Comparison of ENCODE assay signal across 8 cellular contexts in genomic region chr4:140098481-140099132, GRCh38. TPM values are rescaled to one million over a fixed set of nuclear protein-coding genes. Genes with fewer than 3 reads are reported as not detected.
DNase-seq lines count a peak whose midpoint lies in the region; ATAC-seq lines count a peak whose summit lies in the region.

No MANE protein-coding gene starts in this region.

- H3K27me3 ChIP-seq in ACC112 (ENCODE audit: insufficient read depth, low read length) (no peaks in the 10 kb centered on the region), mucosa of rectum (ENCODE audit: control insufficient read depth in 2 of 2, insufficient read depth in 2 of 2, low read length in 2 of 2) (no peaks in the 10 kb centered on the region)

- H3K9ac ChIP-seq in mucosa of rectum (ENCODE audit: low read depth in 1 of 2, low read length in 2 of 2) = no peak overlapping the region

- DNase-seq in LHCN-M2 (ENCODE audit: low read depth) = peak; percentile 41
- peak; percentile 87 for DNase-seq in dermis blood vessel endothelial cell
- no peak for DNase-seq in NCI-H345 (lab: John Stamatoyannopoulos, UW)
- no peak for DNase-seq in stimulated activated CD4-positive, alpha-beta T cell treated with anti-CD3 and anti-CD28 coated beads, Interleukin-12 subunit alpha, Interleukin-12 subunit beta, amount 100 ng/mL, for 4 hours

- no peak for ATAC-seq in HG03457 (IDR thresholded peaks at IDR 0.05; ENCODE audit: unreplicated experiment)
- ATAC-seq in GM18870 (IDR thresholded peaks at IDR 0.05; ENCODE audit: unreplicated experiment) = no peak

- no peaks in the 10 kb centered on the region for H3K9me3 ChIP-seq in mucosa of rectum (ENCODE audit: control insufficient read depth in 2 of 2, low read length in 2 of 2)

- peak overlapping the region; percentile 54 for H2AFZ ChIP-seq in ACC112 (ENCODE audit: low read length, unreplicated experiment)

- peak overlapping the region; percentile 42 for H3K4me3 ChIP-seq in ACC112 (ENCODE audit: low read depth, low read length)
- peak overlapping the region; percentile 27 to 56 for H3K4me3 ChIP-seq in mucosa of rectum (ENCODE audit: low read length in 2 of 2)

- H3K4me1 ChIP-seq in ACC112 (ENCODE audit: control insufficient read depth, insufficient read depth, low read length, unreplicated experiment) (peaks cover 65% of the 10 kb centered on the region), mucosa of rectum (ENCODE audit: control insufficient read depth in 2 of 2, insufficient read depth in 2 of 2, low read length in 2 of 2) (peaks cover 13 to 15% of the 10 kb centered on the region in 2 donors)

- H3K36me3 ChIP-seq in ACC112 (ENCODE audit: insufficient read depth, low read length) = no peaks in the 10 kb centered on the region
- H3K36me3 ChIP-seq in mucosa of rectum (ENCODE audit: control insufficient read depth in 2 of 2, insufficient read depth in 2 of 2, low read length in 2 of 2) = no peaks in the 10 kb centered on the region

- H3K27ac ChIP-seq in ACC112 (ENCODE audit: low read depth, low read length) (peak overlapping the region; percentile 46), mucosa of rectum (ENCODE audit: low read depth in 2 of 2, low read length in 2 of 2) (peak overlapping the region; percentile 19)

- H3K79me2 ChIP-seq in ACC112 (ENCODE audit: control insufficient read depth, insufficient read depth, low read length, unreplicated experiment) = no peaks in the 10 kb centered on the region

RNA-seq across cellular contexts. Expression of gene MAML3, which starts 55.4 kb away (rescaled TPM):
- total RNA-seq in LHCN-M2 (2014; rRNA removed) (0.06 and 0.19 TPM in 2 replicates), dermis blood vessel endothelial cell (5.6 and 7.7 TPM in 2 replicates)
- 0.17 TPM for polyA plus RNA-seq in LHCN-M2 (2012)

Comparison
In these comparisons a context has a peak if more than half of its experiments do, and no peak if none do; other contexts are left out.
1. DNase-seq: peak in LHCN-M2 (single experiment) and dermis blood vessel endothelial cell (single experiment); none in NCI-H345 (single experiment) and stimulated activated CD4-positive, alpha-beta T cell treated with anti-CD3 and anti-CD28 coated beads, Interleukin-12 subunit alpha, Interleukin-12 subunit beta, amount 100 ng/mL, for 4 hours (single experiment).